36 cellular contexts compared by ENCODE assay signal in genomic region chr14:40093800-40094199, GRCh38.
"Had no signal": no experiment of that assay in that cellular context is flagged by ENCODE, and none has a peak within 500 bp of the region (broad histone marks: within the 10 kb centered on the region; RNA-seq: fewer than 3 reads in every experiment).

No MANE protein-coding gene starts in this region.

- H3K9me3 ChIP-seq: ascending aorta, body of pancreas, breast epithelium had no signal

- H3K36me3 ChIP-seq: ascending aorta, brain microvascular endothelial cell, breast epithelium had no signal

- H3K9me3 Mint-ChIP-seq: activated B cell treated with CpG ODN at 0.5 μM for 24 hours; activated CD4-positive, alpha-beta memory T cell treated with anti-CD3 and anti-CD28 coated beads, Interleukin-2, amount 10 ng/mL, durations not matched to agents 7 days and 5 days; activated naive CD4-positive, alpha-beta T cell treated with anti-CD3 and anti-CD28 coated beads for 36 hours; activated naive CD8-positive, alpha-beta T cell treated with anti-CD3 and anti-CD28 coated beads, Interleukin-2, amount 10 ng/mL, durations not matched to agents 7 days and 5 days; activated T-cell treated with anti-CD3 and anti-CD28 coated beads, Interleukin-2, amount 50 U/mL, for 24 hours had no signal

- H3K4me1 ChIP-seq: ascending aorta, body of pancreas, breast epithelium had no signal

- H3K27ac ChIP-seq: ascending aorta, body of pancreas, brain microvascular endothelial cell, breast epithelium, VCaP had no signal

- H3K36me3 Mint-ChIP-seq: activated CD8-positive, alpha-beta memory T cell treated with anti-CD3 and anti-CD28 coated beads, Interleukin-2, amount 10 ng/mL, durations not matched to agents 7 days and 5 days; activated naive CD4-positive, alpha-beta T cell treated with anti-CD3 and anti-CD28 coated beads, Interleukin-2, amount 50 U/mL, for 24 hours; activated naive CD8-positive, alpha-beta T cell; activated naive CD8-positive, alpha-beta T cell treated with anti-CD3 and anti-CD28 coated beads, Interleukin-2, amount 10 ng/mL, durations not matched to agents 7 days and 5 days had no signal

- H3K27me3 Mint-ChIP-seq: activated B cell treated with CpG ODN at 0.5 μM for 24 hours; activated CD4-positive, alpha-beta memory T cell treated with anti-CD3 and anti-CD28 coated beads, Interleukin-2, amount 10 ng/mL, durations not matched to agents 7 days and 5 days; activated CD4-positive, alpha-beta T cell treated with anti-CD3 and anti-CD28 coated beads for 36 hours; activated CD4-positive, alpha-beta T cell treated with anti-CD3 and anti-CD28 coated beads, Interleukin-2, amount 10 ng/mL, durations not matched to agents 7 days and 5 days; activated CD8-positive, alpha-beta memory T cell treated with anti-CD3 and anti-CD28 coated beads, Interleukin-2, amount 10 ng/mL, durations not matched to agents 7 days and 5 days; activated naive CD4-positive, alpha-beta T cell treated with anti-CD3 and anti-CD28 coated beads, Interleukin-2, amount 50 U/mL, for 24 hours; activated naive CD8-positive, alpha-beta T cell; activated naive CD8-positive, alpha-beta T cell treated with anti-CD3 and anti-CD28 coated beads, Interleukin-2, amount 10 ng/mL, durations not matched to agents 7 days and 5 days; activated naive CD8-positive, alpha-beta T cell treated with anti-CD3 and anti-CD28 coated beads, Interleukin-2, amount 50 U/mL, for 24 hours; activated T-cell treated with anti-CD3 and anti-CD28 coated beads, Interleukin-2, amount 50 U/mL, for 24 hours had no signal

- H3K27ac Mint-ChIP-seq: activated B cell treated with CpG ODN at 0.5 μM for 24 hours; activated CD4-positive, alpha-beta memory T cell treated with anti-CD3 and anti-CD28 coated beads, Interleukin-2, amount 10 ng/mL, durations not matched to agents 7 days and 5 days; activated CD4-positive, alpha-beta T cell treated with anti-CD3 and anti-CD28 coated beads for 36 hours; activated CD4-positive, alpha-beta T cell treated with anti-CD3 and anti-CD28 coated beads, Interleukin-2, amount 10 ng/mL, durations not matched to agents 7 days and 5 days; activated CD8-positive, alpha-beta memory T cell treated with anti-CD3 and anti-CD28 coated beads, Interleukin-2, amount 10 ng/mL, durations not matched to agents 7 days and 5 days; activated CD8-positive, alpha-beta T cell treated with anti-CD3 and anti-CD28 coated beads, Interleukin-2, amount 10 ng/mL, durations not matched to agents 7 days and 5 days; activated naive CD4-positive, alpha-beta T cell treated with anti-CD3 and anti-CD28 coated beads for 36 hours; activated naive CD4-positive, alpha-beta T cell treated with anti-CD3 and anti-CD28 coated beads, Interleukin-2, amount 50 U/mL, for 24 hours; activated naive CD8-positive, alpha-beta T cell; activated naive CD8-positive, alpha-beta T cell treated with anti-CD3 and anti-CD28 coated beads, Interleukin-2, amount 10 ng/mL, durations not matched to agents 7 days and 5 days; activated naive CD8-positive, alpha-beta T cell treated with anti-CD3 and anti-CD28 coated beads, Interleukin-2, amount 50 U/mL, for 24 hours; activated T-cell treated with anti-CD3 and anti-CD28 coated beads, Interleukin-2, amount 50 U/mL, for 24 hours; activated T-helper 2 cell treated with anti-CD3 and anti-CD28 coated beads, Interferon-gamma antibody, Interleukin-2, Interleukin-4, amounts not matched to agents 10 μg/mL and 5 μg/mL and 100 μg/mL, durations not matched to agents 14 hours and 24 hours and 36 hours; T-helper 1 cell treated with Interleukin-12 subunit alpha and Interleukin-12 subunit beta and Interleukin-4 antibody, amounts not matched to agents 30 μg/mL and 1 μg/mL, for 36 hours; T-helper 2 cell treated with Interferon-gamma antibody and Interleukin-4, amounts not matched to agents 5 μg/mL and 100 μg/mL, for 36 hours had no signal

- H3K4me3 ChIP-seq: ascending aorta, body of pancreas, breast epithelium had no signal

- FAIRE-seq: colon, TTC549 had no signal

- DNase-seq: activated B cell treated with CpG ODN at 0.5 μM for 24 hours; activated CD4-positive, alpha-beta memory T cell treated with anti-CD3 and anti-CD28 coated beads, Interleukin-2, amount 10 ng/mL, durations not matched to agents 7 days and 5 days; activated CD4-positive, alpha-beta T cell treated with anti-CD3 and anti-CD28 coated beads for 1 hour; activated CD4-positive, alpha-beta T cell treated with anti-CD3 and anti-CD28 coated beads for 36 hours; activated CD4-positive, alpha-beta T cell treated with anti-CD3 and anti-CD28 coated beads for 48 hours; activated CD4-positive, alpha-beta T cell treated with anti-CD3 and anti-CD28 coated beads, Interleukin-2, amount 10 ng/mL, durations not matched to agents 7 days and 5 days; activated CD4-positive, alpha-beta T cell treated with anti-CD3 and anti-CD28 coated beads, Interleukin-2, amount 50 U/mL, for 48 hours; activated CD8-positive, alpha-beta memory T cell treated with anti-CD3 and anti-CD28 coated beads for 24 hours; activated CD8-positive, alpha-beta memory T cell treated with anti-CD3 and anti-CD28 coated beads, Interleukin-2, amount 10 ng/mL, durations not matched to agents 7 days and 5 days; activated CD8-positive, alpha-beta memory T cell treated with anti-CD3 and anti-CD28 coated beads, Interleukin-2, amount 50 U/mL, for 48 hours; activated CD8-positive, alpha-beta T cell treated with anti-CD3 and anti-CD28 coated beads, Interleukin-2, amount 10 ng/mL, durations not matched to agents 7 days and 5 days; activated effector memory CD4-positive, alpha-beta T cell treated with Interleukin-2 at 50 U/mL for 16 hours; activated gamma-delta T cell; activated naive CD4-positive, alpha-beta T cell treated with anti-CD3 and anti-CD28 coated beads for 36 hours; activated naive CD8-positive, alpha-beta T cell treated with anti-CD3 and anti-CD28 coated beads, Interleukin-2, amount 10 ng/mL, durations not matched to agents 7 days and 5 days; activated naive CD8-positive, alpha-beta T cell treated with anti-CD3 and anti-CD28 coated beads, Interleukin-2, amount 50 U/mL, for 24 hours; activated T-cell treated with anti-CD3 and anti-CD28 coated beads, Interleukin-2, amount 50 U/mL, for 24 hours; activated T-cell treated with anti-CD3 and anti-CD28 coated beads, Interleukin-2, amount 50 U/mL, for 48 hours; amygdala; anterior cingulate cortex; body of pancreas; brain microvascular endothelial cell; central memory CD4-positive, alpha-beta T cell; T-helper 1 cell; T-helper 2 cell; T-helper 9 cell had no signal

- H3K27me3 ChIP-seq: ascending aorta, body of pancreas, brain microvascular endothelial cell, breast epithelium had no signal

- ATAC-seq: activated CD4-positive, alpha-beta T cell treated with anti-CD3 and anti-CD28 coated beads for 36 hours; activated CD8-positive, alpha-beta memory T cell treated with anti-CD3 and anti-CD28 coated beads, Interleukin-2, amount 10 ng/mL, durations not matched to agents 7 days and 5 days; activated CD8-positive, alpha-beta T cell treated with anti-CD3 and anti-CD28 coated beads, Interleukin-2, amount 10 ng/mL, durations not matched to agents 7 days and 5 days; activated naive CD8-positive, alpha-beta T cell treated with anti-CD3 and anti-CD28 coated beads, Interleukin-2, amount 50 U/mL, for 24 hours; body of pancreas had no signal

- H3K4me1 Mint-ChIP-seq: activated B cell treated with CpG ODN at 0.5 μM for 24 hours; activated CD4-positive, alpha-beta memory T cell treated with anti-CD3 and anti-CD28 coated beads, Interleukin-2, amount 10 ng/mL, durations not matched to agents 7 days and 5 days; activated CD4-positive, alpha-beta T cell treated with anti-CD3 and anti-CD28 coated beads for 36 hours; activated CD4-positive, alpha-beta T cell treated with anti-CD3 and anti-CD28 coated beads, Interleukin-2, amount 10 ng/mL, durations not matched to agents 7 days and 5 days; activated CD8-positive, alpha-beta memory T cell treated with anti-CD3 and anti-CD28 coated beads, Interleukin-2, amount 10 ng/mL, durations not matched to agents 7 days and 5 days; activated naive CD4-positive, alpha-beta T cell treated with anti-CD3 and anti-CD28 coated beads, Interleukin-2, amount 50 U/mL, for 24 hours; activated naive CD8-positive, alpha-beta T cell treated with anti-CD3 and anti-CD28 coated beads, Interleukin-2, amount 10 ng/mL, durations not matched to agents 7 days and 5 days; activated naive CD8-positive, alpha-beta T cell treated with anti-CD3 and anti-CD28 coated beads, Interleukin-2, amount 50 U/mL, for 24 hours had no signal

- H3K4me3 Mint-ChIP-seq: activated B cell treated with CpG ODN at 0.5 μM for 24 hours; activated CD4-positive, alpha-beta memory T cell treated with anti-CD3 and anti-CD28 coated beads, Interleukin-2, amount 10 ng/mL, durations not matched to agents 7 days and 5 days; activated CD4-positive, alpha-beta T cell treated with anti-CD3 and anti-CD28 coated beads for 36 hours; activated CD4-positive, alpha-beta T cell treated with anti-CD3 and anti-CD28 coated beads, Interleukin-2, amount 10 ng/mL, durations not matched to agents 7 days and 5 days; activated CD8-positive, alpha-beta memory T cell treated with anti-CD3 and anti-CD28 coated beads, Interleukin-2, amount 10 ng/mL, durations not matched to agents 7 days and 5 days; activated CD8-positive, alpha-beta T cell treated with anti-CD3 and anti-CD28 coated beads, Interleukin-2, amount 10 ng/mL, durations not matched to agents 7 days and 5 days; activated naive CD4-positive, alpha-beta T cell treated with anti-CD3 and anti-CD28 coated beads for 36 hours; activated naive CD4-positive, alpha-beta T cell treated with anti-CD3 and anti-CD28 coated beads, Interleukin-2, amount 50 U/mL, for 24 hours; activated naive CD8-positive, alpha-beta T cell; activated naive CD8-positive, alpha-beta T cell treated with anti-CD3 and anti-CD28 coated beads, Interleukin-2, amount 10 ng/mL, durations not matched to agents 7 days and 5 days; activated naive CD8-positive, alpha-beta T cell treated with anti-CD3 and anti-CD28 coated beads, Interleukin-2, amount 50 U/mL, for 24 hours; activated T-cell treated with anti-CD3 and anti-CD28 coated beads, Interleukin-2, amount 50 U/mL, for 24 hours; T-helper 1 cell treated with Interleukin-12 subunit alpha and Interleukin-12 subunit beta and Interleukin-4 antibody, amounts not matched to agents 30 μg/mL and 1 μg/mL, for 36 hours; T-helper 2 cell treated with Interferon-gamma antibody and Interleukin-4, amounts not matched to agents 5 μg/mL and 100 μg/mL, for 36 hours had no signal
